ENCODE assay signal across 1 cellular context in genomic region chr3:72580246-72580756, GRCh38.
A peak's percentile ranks its signal among the peaks of the same experiment; 100 is the strongest.
TF ChIP-seq lines count a peak whose summit lies in the region.

No MANE protein-coding gene starts in this region.

TF ChIP-seq in HepG2, 621 proteins besides CTCF, POLR2A, EP300 and RAD21 (continued from another document):
- TF ChIP-seq KDM5B (CRISPR knock-in tag; IDR thresholded peaks at IDR 0.05; ENCODE audit: borderline replicate concordance) = peak; percentile 14; the same call in 1 of the 2 replicates
- TF ChIP-seq ZBTB38 (CRISPR knock-in tag; IDR thresholded peaks at IDR 0.05) = 0 out of 2 replicates have a peak, but pooled peaks have one; percentile 29
- no peak for TF ChIP-seq NCOA2 (CRISPR knock-in tag; IDR thresholded peaks at IDR 0.05)
- TF ChIP-seq GMEB2 (CRISPR knock-in tag; IDR thresholded peaks at IDR 0.05; ENCODE audit: low read depth) = no peak
- no peak for TF ChIP-seq DMAP1 (CRISPR knock-in tag; IDR thresholded peaks at IDR 0.05)
- TF ChIP-seq ZNF766 (CRISPR knock-in tag; IDR thresholded peaks at IDR 0.05; ENCODE audit: borderline replicate concordance) = no peak
- no peak for TF ChIP-seq ELK4 (CRISPR knock-in tag; IDR thresholded peaks at IDR 0.05; ENCODE audit: borderline replicate concordance)
- TF ChIP-seq HMGXB3 (CRISPR knock-in tag; IDR thresholded peaks at IDR 0.05; ENCODE audit: borderline replicate concordance) = no peak
- no peak for TF ChIP-seq MEIS2 (CRISPR knock-in tag; IDR thresholded peaks at IDR 0.05)
- TF ChIP-seq ZNF329 (CRISPR knock-in tag; IDR thresholded peaks at IDR 0.05; ENCODE audit: low read depth) = no peak
